Comparison of ENCODE assay signal across 15 cellular contexts in genomic region chr3:146164951-146165350, GRCh38. TPM values are rescaled to one million over a fixed set of nuclear protein-coding genes. Genes with fewer than 3 reads are reported as not detected.
DNase-seq lines count a peak whose midpoint lies in the region; ATAC-seq, FAIRE-seq and TF ChIP-seq lines count a peak whose summit lies in the region.
"Had no signal": no experiment of that assay in that cellular context is flagged by ENCODE, and none has a peak within 500 bp of the region (broad histone marks: within the 10 kb centered on the region; RNA-seq: fewer than 3 reads in every experiment).

No MANE protein-coding gene starts in this region.

- peaks cover 0 to 4% of the 10 kb centered on the region in 2 donors for H3K4me1 Mint-ChIP-seq in effector memory CD8-positive, alpha-beta T cell (ENCODE audit: low read depth in 2 of 2)

- H3K27me3 Mint-ChIP-seq in effector memory CD8-positive, alpha-beta T cell, result peaks cover 28 to 31% of the 10 kb centered on the region in 2 donors

- no peak for TF ChIP-seq EP300 in stomach (IDR thresholded peaks at IDR 0.05)

- H3K27me3 ChIP-seq in stomach, result peaks cover 0 to 13% (median 9%) of the 10 kb centered on the region in 3 donors
- H3K27me3 ChIP-seq: suprapubic skin had no signal

- peak; percentile 81 for FAIRE-seq in islet of Langerhans (lab: Jason Lieb, UNC)

- H3K9me3 Mint-ChIP-seq in effector memory CD8-positive, alpha-beta T cell, result peaks cover 0 to 3% of the 10 kb centered on the region in 2 donors
- H3K9me3 Mint-ChIP-seq: activated CD4-positive, alpha-beta T cell treated with anti-CD3 and anti-CD28 coated beads, Interleukin-2, amount 10 ng/mL, durations not matched to agents 7 days and 5 days; T-cell had no signal

- no peak for TF ChIP-seq POLR2A in stomach (IDR thresholded peaks at IDR 0.05)

- H3K4me3 ChIP-seq in stomach (no peak overlapping the region), coronary artery (no peak overlapping the region)
- H3K4me3 ChIP-seq: suprapubic skin had no signal

- H3K36me3 ChIP-seq in stomach, result no peaks in the 10 kb centered on the region
- H3K36me3 ChIP-seq: suprapubic skin had no signal

- 65 to 80% (median 77%) methylated on average over 2 of the region's 2 CpGs for WGBS in stomach, 5 donors

- H3K27ac ChIP-seq in stomach (peak overlapping the region in 3 of 5 donors; percentile 4 to 30 (median 9)), coronary artery (peak overlapping the region in 1 of 2 donors; percentile 28)
- H3K27ac ChIP-seq: 22Rv1, suprapubic skin had no signal

- H3K27ac Mint-ChIP-seq in effector memory CD8-positive, alpha-beta T cell, result no peak overlapping the region
- H3K27ac Mint-ChIP-seq: activated CD4-positive, alpha-beta T cell treated with anti-CD3 and anti-CD28 coated beads, Interleukin-2, amount 10 ng/mL, durations not matched to agents 7 days and 5 days; CD4-positive, alpha-beta memory T cell; T-cell had no signal

- no peaks in the 10 kb centered on the region for H3K36me3 Mint-ChIP-seq in effector memory CD8-positive, alpha-beta T cell (ENCODE audit: insufficient read depth)
- H3K36me3 Mint-ChIP-seq: CD4-positive, alpha-beta memory T cell; T-cell had no signal

- no peak overlapping the region for H3K4me3 Mint-ChIP-seq in effector memory CD8-positive, alpha-beta T cell
- H3K4me3 Mint-ChIP-seq: activated CD4-positive, alpha-beta T cell treated with anti-CD3 and anti-CD28 coated beads, Interleukin-2, amount 10 ng/mL, durations not matched to agents 7 days and 5 days; CD4-positive, alpha-beta memory T cell; T-cell had no signal

- intact Hi-C loops in stomach (cut with DNase I; ENCODE audit: low total_unique reads), result no loop called here

- TF ChIP-seq CTCF in stomach (IDR thresholded peaks at IDR 0.05) (no peak), coronary artery (IDR thresholded peaks at IDR 0.05) (no peak)

- no peaks in the 10 kb centered on the region for H3K9me3 ChIP-seq in stomach
- H3K9me3 ChIP-seq: suprapubic skin had no signal

- ATAC-seq in effector memory CD8-positive, alpha-beta T cell (replicated peaks), result no peak
- ATAC-seq: T-cell had no signal

- H3K4me1 ChIP-seq in stomach, result peaks cover 15 to 50% (median 27%) of the 10 kb centered on the region in 4 donors

- DNase-seq in DMS53 (lab: John Stamatoyannopoulos, UW), result peak; percentile 6
- no peak for DNase-seq in DMS53 treated with DMSO at 0.1 percent for 48 hours (lab: John Stamatoyannopoulos, UW; ENCODE audit: unreplicated experiment)
- DNase-seq in T1000 (lab: John Stamatoyannopoulos, UW), result peak; percentile 2
- DNase-seq in stomach, result no peak
- no peak for DNase-seq in coronary artery (ENCODE audit: low spot score)
- DNase-seq in activated T-cell treated with anti-CD3 and anti-CD28 coated beads, Interleukin-2, amount 50 U/mL, for 48 hours, result no peak
- no peak for DNase-seq in effector memory CD8-positive, alpha-beta T cell
- DNase-seq: activated CD4-positive, alpha-beta T cell treated with anti-CD3 and anti-CD28 coated beads, Interleukin-2, amount 10 ng/mL, durations not matched to agents 7 days and 5 days; CD4-positive, alpha-beta memory T cell; head of caudate nucleus; T-cell had no signal

RNA-seq across cellular contexts. Expression of gene PLOD2, which starts 4.0 kb away (rescaled TPM):
- 10 to 100 TPM; 24.5 to 99.5 (median 57.8) TPM for total RNA-seq in stomach
- 10 to 100 TPM; 18.1 to 37.0 (median 20.3) TPM for polyA plus RNA-seq in stomach
- total RNA-seq: CD4-positive, alpha-beta memory T cell; OCI-LY7 had no signal
- polyA plus RNA-seq: CD4-positive, alpha-beta memory T cell had no signal

Comparison
In these comparisons a context has a peak if more than half of its experiments do, and no peak if none do; other contexts are left out.
1. DNase-seq: peak in DMS53 (single experiment) and T1000 (single experiment); none in DMS53 treated with DMSO at 0.1 percent for 48 hours (single experiment), stomach (single experiment), coronary artery (single experiment), activated T-cell treated with anti-CD3 and anti-CD28 coated beads, Interleukin-2, amount 50 U/mL, for 48 hours (0 of 2) and effector memory CD8-positive, alpha-beta T cell (0 of 3).